ENCODE assay signal across 18 cellular contexts in genomic region chr11:77036398-77036797, GRCh38. TPM values are rescaled to one million over a fixed set of nuclear protein-coding genes. Genes with fewer than 3 reads are reported as not detected.
A peak's percentile ranks its signal among the peaks of the same experiment; 100 is the strongest.
DNase-seq lines count a peak whose midpoint lies in the region; ATAC-seq and TF ChIP-seq lines count a peak whose summit lies in the region.
"Had no signal": no experiment of that assay in that cellular context is flagged by ENCODE, and none has a peak within 500 bp of the region (broad histone marks: within the 10 kb centered on the region; RNA-seq: fewer than 3 reads in every experiment).

No MANE protein-coding gene starts in this region.

- H3K4me1 Mint-ChIP-seq in WTC11: peaks cover 7% of the 10 kb centered on the region

- in situ Hi-C loops in transverse colon (cut with MboI; ENCODE audit: low pct_ligation_motif_present in 1 of 4, low pct_unique_long_range_greater_than_20kb in 1 of 4, low sequenced_read_pairs in 3 of 4): loop anchor here in 3 of 4 donors (25.0 kb wide), 3 partner anchors 151 to 299 kb away; no protein-coding TSS in a partner anchor

- peak; percentile 16 for DNase-seq in HT-29 (ENCODE audit: low spot score)
- no peak for DNase-seq in WTC11 (ENCODE audit: low spot score)
- DNase-seq in right lobe of liver: no peak
- DNase-seq in transverse colon: no peak
- no peak for DNase-seq in tibial nerve (ENCODE audit: low spot score in 2 of 2)
- DNase-seq: AML-193, NCI-H1092 treated with DMSO at 0.1 percent for 48 hours, NCI-H2081, NCI-H446 treated with DMSO at 0.1 percent for 48 hours, NCI-H69, SHP77 treated with DMSO at 0.1 percent for 48 hours, SK-N-SH had no signal

- H3K4me3 Mint-ChIP-seq in WTC11: no peak overlapping the region

- H3K27ac ChIP-seq in right lobe of liver (no peak overlapping the region), transverse colon (peak overlapping the region; percentile 48 to 80 (median 80)), tibial nerve (no peak overlapping the region)
- H3K27ac ChIP-seq: C4-2B, HL-60 had no signal

- WGBS in right lobe of liver (ENCODE audit: insufficient coverage, low coverage, low lambda C conversion rate, missing lambda C conversion rate): 28% methylated on average over 5 of the region's 5 CpGs
- 33 to 43% methylated on average over 5 of the region's 5 CpGs for WGBS in transverse colon (ENCODE audit: low coverage in 1 of 2), 2 donors
- WGBS in tibial nerve, 2 donors: 71 to 77% methylated on average over 5 of the region's 5 CpGs

- H3K4me1 ChIP-seq in right lobe of liver: no peaks in the 10 kb centered on the region
- H3K4me1 ChIP-seq in transverse colon: peaks cover 9 to 27% (median 17%) of the 10 kb centered on the region in 4 donors
- peaks cover 0 to 14% (median 6%) of the 10 kb centered on the region in 4 donors for H3K4me1 ChIP-seq in tibial nerve
- H3K4me1 ChIP-seq: HAP-1 had no signal

- no peak overlapping the region for H3K27ac Mint-ChIP-seq in WTC11

- H3K27me3 ChIP-seq in right lobe of liver (peaks cover 0 to 6% of the 10 kb centered on the region in 2 donors), transverse colon (peaks cover 28% of the 10 kb centered on the region), tibial nerve (peaks cover 0 to 39% of the 10 kb centered on the region in 2 donors)

- no peak overlapping the region for H3K4me3 ChIP-seq in right lobe of liver
- H3K4me3 ChIP-seq in transverse colon: peak overlapping the region in 3 of 4 donors; percentile 15 to 37 (median 20)
- no peak overlapping the region for H3K4me3 ChIP-seq in tibial nerve
- H3K4me3 ChIP-seq: HAP-1 had no signal

- TF ChIP-seq EP300 in transverse colon (IDR thresholded peaks at IDR 0.05; ENCODE audit: low read depth) (no peak), tibial nerve (IDR thresholded peaks at IDR 0.05) (no peak)

- H3K36me3 ChIP-seq in right lobe of liver: no peaks in the 10 kb centered on the region
- H3K36me3 ChIP-seq in transverse colon: no peaks in the 10 kb centered on the region
- H3K36me3 ChIP-seq in tibial nerve: no peaks in the 10 kb centered on the region
- H3K36me3 ChIP-seq: HAP-1 had no signal

- no peak for TF ChIP-seq POLR2A in right lobe of liver (IDR thresholded peaks at IDR 0.05)
- TF ChIP-seq POLR2A in transverse colon (IDR thresholded peaks at IDR 0.05): no peak
- no peak for TF ChIP-seq POLR2A in tibial nerve (IDR thresholded peaks at IDR 0.05)

- intact Hi-C loops in right lobe of liver (cut with DNase I): loop anchor here (10.0 kb wide), 2 partner anchors 232 to 302 kb away; no protein-coding TSS in a partner anchor
- intact Hi-C loops in transverse colon (cut with DNase I; ENCODE audit: low total_unique reads): no loop called here

- ATAC-seq in WTC11 (no peak), right lobe of liver (peak in 3 of 4 donors; percentile 15 to 39 (median 34)), SK-N-SH treated with all-trans-retinoic acid at 6 μM for 48 hours (no peak), HG02840 (IDR thresholded peaks at IDR 0.05; ENCODE audit: low FRiP score, unreplicated experiment) (no peak)

- TF ChIP-seq CTCF in WTC11 (IDR thresholded peaks at IDR 0.05) (no peak), right lobe of liver (IDR thresholded peaks at IDR 0.05) (no peak), transverse colon (IDR thresholded peaks at IDR 0.05) (no peak), tibial nerve (IDR thresholded peaks at IDR 0.05) (no peak)

- H3K9me3 ChIP-seq in right lobe of liver (no peaks in the 10 kb centered on the region), transverse colon (no peaks in the 10 kb centered on the region), tibial nerve (no peaks in the 10 kb centered on the region)
- H3K9me3 ChIP-seq: HAP-1, SK-N-SH had no signal

- POLR2A ChIA-PET in WTC11 (lab: Charles Lee): no interaction called here

- peaks cover 38% of the 10 kb centered on the region for H3K27me3 Mint-ChIP-seq in WTC11 (ENCODE audit: low read depth)

- CTCF ChIA-PET in WTC11 (lab: Charles Lee): interaction anchor here (0.9 to 9.0 kb wide), 3 partner anchors 55 to 117 kb away, joined by 3 to 86 read pairs (median 4); no protein-coding TSS in a partner anchor

- H3K36me3 Mint-ChIP-seq in WTC11: no peaks in the 10 kb centered on the region

- no peaks in the 10 kb centered on the region for H3K9me3 Mint-ChIP-seq in WTC11

TF ChIP-seq in WTC11, 78 proteins besides CTCF, POLR2A, EP300 and RAD21 (continues in another document):
- TF ChIP-seq ZNF396 (CRISPR knock-in tag; IDR thresholded peaks at IDR 0.05; ENCODE audit: borderline replicate concordance): no peak
- no peak for TF ChIP-seq ESRRA (CRISPR knock-in tag; IDR thresholded peaks at IDR 0.05; ENCODE audit: borderline replicate concordance)
- no peak for TF ChIP-seq RORB (CRISPR knock-in tag; IDR thresholded peaks at IDR 0.05)
- TF ChIP-seq USF1 (CRISPR knock-in tag; IDR thresholded peaks at IDR 0.05): no peak

TF ChIP-seq in SK-N-SH treated with all-trans-retinoic acid at 6 μM for 48 hours, 23 proteins besides CTCF, POLR2A, EP300 and RAD21:
- TF ChIP-seq ZFP30 (CRISPR knock-in tag; IDR thresholded peaks at IDR 0.05): no peak
- TF ChIP-seq CSDC2 (CRISPR knock-in tag; IDR thresholded peaks at IDR 0.05): no peak
- no peak for TF ChIP-seq ESRRG (CRISPR knock-in tag; IDR thresholded peaks at IDR 0.05)
- TF ChIP-seq TOX (CRISPR knock-in tag; IDR thresholded peaks at IDR 0.05; ENCODE audit: borderline replicate concordance): no peak
- no peak for TF ChIP-seq RARB (CRISPR knock-in tag; IDR thresholded peaks at IDR 0.05)
- TF ChIP-seq ZC3H10 (CRISPR knock-in tag; IDR thresholded peaks at IDR 0.05): no peak

RNA-seq across cellular contexts. Expression of gene B3GNT6, which starts 2.2 kb away (rescaled TPM):
- 0.61 and 1.4 TPM in 2 replicates for total RNA-seq in HT-29 (2014; rRNA removed; shearing (Covaris generic))
- total RNA-seq in WTC11 (2021) (0.07 to 0.14 TPM in 2 of 3 replicates, not detected in the other), right lobe of liver (not detected), transverse colon (10 to 100 TPM; 64.7 to 88.1 (median 72.0) TPM), tibial nerve (not detected)
- total RNA-seq: LHCN-M2 had no signal

RNA-seq across cellular contexts. Expression of gene CAPN5, which starts 30.4 kb away (rescaled TPM):
- total RNA-seq in HT-29 (2014; rRNA removed; shearing (Covaris generic)): 30.5 and 30.9 TPM in 2 replicates
- total RNA-seq in WTC11 (2021) (24.0 to 27.4 TPM (median 24.3 TPM) in 3 replicates), right lobe of liver (10 to 100 TPM; 23.1 to 66.7 (median 43.3) TPM), transverse colon (100 to 1,000 TPM; 210 to 290 (median 214) TPM), tibial nerve (10 to 100 TPM; 15.9 to 24.5 (median 19.8) TPM)

Comparison
In these comparisons a context has a peak if more than half of its experiments do, and no peak if none do; other contexts are left out.
1. ATAC-seq: peak in right lobe of liver (3 of 4); none in WTC11 (single experiment), SK-N-SH treated with all-trans-retinoic acid at 6 μM for 48 hours (single experiment) and HG02840 (single experiment).
2. H3K27ac ChIP-seq: peak in transverse colon (4 of 4); none in right lobe of liver (0 of 3) and tibial nerve (0 of 4).
3. H3K4me3 ChIP-seq: peak in transverse colon (3 of 4); none in right lobe of liver (0 of 3) and tibial nerve (0 of 4).
4. RNA of gene B3GNT6, which starts 2.2 kb away (total RNA-seq): 64.7 to 88.1 TPM in transverse colon; 0.61 to 1.4 TPM in HT-29, 0.07 to 0.14 TPM in WTC11, not detected in right lobe of liver and not detected in tibial nerve; every median in the first group is over 10 times any median in the second.